Comparison of ENCODE assay signal across 19 cellular contexts in genomic region chr2:75528221-75528977, GRCh38. TPM values are rescaled to one million over a fixed set of nuclear protein-coding genes. Genes with fewer than 3 reads are reported as not detected.
DNase-seq lines count a peak whose midpoint lies in the region; TF ChIP-seq lines count a peak whose summit lies in the region.
"Had no signal": no experiment of that assay in that cellular context is flagged by ENCODE, and none has a peak within 500 bp of the region (broad histone marks: within the 10 kb centered on the region; RNA-seq: fewer than 3 reads in every experiment).

No MANE protein-coding gene starts in this region.

- peak overlapping the region; percentile 20 for H3K4me3 Mint-ChIP-seq in chondrocyte (ENCODE audit: unreplicated experiment)
- no peak overlapping the region for H3K4me3 Mint-ChIP-seq in mesothelial cell of epicardium
- H3K4me3 Mint-ChIP-seq: CD4-positive, alpha-beta T cell; naive thymus-derived CD8-positive, alpha-beta T cell; T-helper 2 cell treated with Interferon-gamma antibody and Interleukin-4, amounts not matched to agents 5 μg/mL and 100 μg/mL, for 36 hours had no signal

- peaks cover 8 to 19% of the 10 kb centered on the region in 2 experiments; a peak in 3 of 4 replicates for H3K4me1 ChIP-seq in SK-N-SH (ENCODE audit: control insufficient read depth in 1 of 2, insufficient read depth in 2 of 2, low read depth in 1 of 2, low read length in 1 of 2)
- H3K4me1 ChIP-seq: left lung, tibial artery had no signal

- TF ChIP-seq CTCF in chondrocyte (IDR thresholded peaks at IDR 0.05) = no peak
- no peak for TF ChIP-seq CTCF in mesothelial cell of epicardium (IDR thresholded peaks at IDR 0.05; ENCODE audit: unreplicated experiment)
- TF ChIP-seq CTCF in SK-N-SH (IDR thresholded peaks at IDR 0.05) = no peak

- peaks cover 11% of the 10 kb centered on the region for H3F3A ChIP-seq in SK-N-SH (replicated peaks; ENCODE audit: insufficient read depth)

- no peak for TF ChIP-seq RAD21 in SK-N-SH (IDR thresholded peaks at IDR 0.05; ENCODE audit: low read length)

- no peak overlapping the region for H2AFZ ChIP-seq in SK-N-SH (ENCODE audit: low read depth)

- no peaks in the 10 kb centered on the region for H3K9me3 ChIP-seq in SK-N-SH
- H3K9me3 ChIP-seq: left lung, tibial artery had no signal

- H3K4me1 Mint-ChIP-seq in chondrocyte (ENCODE audit: low read depth) (peaks cover 43% of the 10 kb centered on the region), mesothelial cell of epicardium (peaks cover 19% of the 10 kb centered on the region)
- H3K4me1 Mint-ChIP-seq: naive thymus-derived CD8-positive, alpha-beta T cell had no signal

- H3K36me3 Mint-ChIP-seq in chondrocyte (ENCODE audit: low read depth) = no peaks in the 10 kb centered on the region
- no peaks in the 10 kb centered on the region for H3K36me3 Mint-ChIP-seq in mesothelial cell of epicardium
- H3K36me3 Mint-ChIP-seq: naive thymus-derived CD8-positive, alpha-beta T cell had no signal

- CTCF ChIA-PET in SK-N-SH (lab: Yijun Ruan, JAX) = interaction anchor here (2.3 to 2.8 kb wide), 2 partner anchors 63 to 100 kb away, joined by 6 to 9 read pairs; no protein-coding TSS in a partner anchor

- peak; percentile 57 for DNase-seq in GM04504 (ENCODE audit: low read depth)
- peak; percentile 73 for DNase-seq in NCI-H146 treated with DMSO at 0.1 percent for 48 hours (lab: John Stamatoyannopoulos, UW; ENCODE audit: unreplicated experiment)
- DNase-seq in chondrocyte (ENCODE audit: low spot score) = peak; percentile 83
- no peak for DNase-seq in mesothelial cell of epicardium (ENCODE audit: low spot score in 2 of 2, unreplicated experiment in 2 of 2)
- DNase-seq in stimulated activated CD4-positive, alpha-beta T cell treated with anti-CD3 and anti-CD28 coated beads, Interleukin-4, amount 100 ng/mL, for 4 hours = no peak
- DNase-seq in SK-N-SH = no peak
- no peak for DNase-seq in DMS53 (lab: John Stamatoyannopoulos, UW)
- no peak for DNase-seq in effector CD8-positive, alpha-beta T cell (lab: John Stamatoyannopoulos, UW)
- DNase-seq: activated CD4-positive, alpha-beta T cell treated with anti-CD3 and anti-CD28 coated beads for 4 hours; CD4-positive, alpha-beta T cell; KG1; left lung; naive thymus-derived CD8-positive, alpha-beta T cell; NCI-H1694; NCI-H774; retina; stimulated activated CD4-positive, alpha-beta T cell treated with anti-CD3 and anti-CD28 coated beads, Interleukin-1b, Interleukin-23, amount 100 ng/mL, for 48 hours; tibial artery had no signal

- no peak overlapping the region; a peak in 1 of 4 replicates for H3K4me3 ChIP-seq in SK-N-SH (ENCODE audit: low read depth in 2 of 2, low read length in 1 of 2)
- H3K4me3 ChIP-seq: left lung, tibial artery had no signal

- H3K27ac Mint-ChIP-seq in chondrocyte (ENCODE audit: unreplicated experiment) = peak overlapping the region; percentile 81
- H3K27ac Mint-ChIP-seq in mesothelial cell of epicardium = peak overlapping the region; percentile 22
- H3K27ac Mint-ChIP-seq: CD4-positive, alpha-beta T cell; naive thymus-derived CD8-positive, alpha-beta T cell; T-helper 2 cell treated with Interferon-gamma antibody and Interleukin-4, amounts not matched to agents 5 μg/mL and 100 μg/mL, for 36 hours had no signal

- H3K9ac ChIP-seq in SK-N-SH = no peak overlapping the region

- H3K79me2 ChIP-seq in SK-N-SH (ENCODE audit: insufficient read depth) = peaks cover 98% of the 10 kb centered on the region

- peaks cover 97% of the 10 kb centered on the region for H4K20me1 ChIP-seq in SK-N-SH (ENCODE audit: insufficient read depth)

- no peaks in the 10 kb centered on the region for H3K27me3 ChIP-seq in SK-N-SH (ENCODE audit: insufficient read depth)
- H3K27me3 ChIP-seq: left lung had no signal

- H3K9me3 Mint-ChIP-seq in chondrocyte (ENCODE audit: low read depth) = no peaks in the 10 kb centered on the region
- H3K9me3 Mint-ChIP-seq in mesothelial cell of epicardium = no peaks in the 10 kb centered on the region
- H3K9me3 Mint-ChIP-seq: CD4-positive, alpha-beta T cell; naive thymus-derived CD8-positive, alpha-beta T cell; T-helper 2 cell treated with Interferon-gamma antibody and Interleukin-4, amounts not matched to agents 5 μg/mL and 100 μg/mL, for 36 hours had no signal

- no peaks in the 10 kb centered on the region for H3K27me3 Mint-ChIP-seq in chondrocyte (ENCODE audit: low read depth)
- peaks cover 12% of the 10 kb centered on the region for H3K27me3 Mint-ChIP-seq in mesothelial cell of epicardium (ENCODE audit: low read depth)

- peaks cover 4 to 34% of the 10 kb centered on the region in 2 experiments for H3K36me3 ChIP-seq in SK-N-SH (replicated peaks in 1 of 2; ENCODE audit: control insufficient read depth in 1 of 2, insufficient read depth in 2 of 2, low read length in 1 of 2)
- H3K36me3 ChIP-seq: left lung, tibial artery had no signal

- WGBS in SK-N-SH (ENCODE audit: low lambda C conversion rate) = 40% methylated on average over 3 of the region's 5 CpGs

- H3K4me2 ChIP-seq in SK-N-SH = no peak overlapping the region

- H3K27ac ChIP-seq in SK-N-SH (ENCODE audit: low read depth in 2 of 2, low read length in 1 of 2) = no peak overlapping the region
- H3K27ac ChIP-seq: left lung, tibial artery had no signal

- no peaks in the 10 kb centered on the region for H3K9me2 ChIP-seq in SK-N-SH

- TF ChIP-seq EP300 in SK-N-SH (IDR thresholded peaks at IDR 0.05; ENCODE audit: borderline replicate concordance in 1 of 2, low read depth in 1 of 2, low read length in 1 of 2) = no peak

- POLR2A ChIA-PET in SK-N-SH (lab: Yijun Ruan, JAX) = no interaction called here

TF ChIP-seq in SK-N-SH, 30 proteins besides CTCF, POLR2A, EP300 and RAD21:
- TF ChIP-seq GATA2 (CRISPR knock-in tag; IDR thresholded peaks at IDR 0.05) (no peak), SMC3 (IDR thresholded peaks at IDR 0.05; ENCODE audit: low read depth, low read length) (no peak), REST (IDR thresholded peaks at IDR 0.05; ENCODE audit: low read depth, low read length) (no peak)

RNA-seq across cellular contexts. Expression of gene EVA1A, which starts 32.3 kb away (rescaled TPM):
- total RNA-seq in chondrocyte = 19.8 to 27.3 TPM (median 20.9 TPM) in 3 replicates
- total RNA-seq in mesothelial cell of epicardium = 9.3 to 12.0 TPM (median 11.5 TPM) in 3 replicates
- polyA plus RNA-seq in SK-N-SH (2012; rRNA removed) = 79.0 and 93.0 TPM in 2 replicates
- 54.3 and 67.8 TPM in 2 replicates for polyA plus RNA-seq in SK-N-SH (2012; cell fraction: cytosol; rRNA removed)
- 76.0 and 133 TPM in 2 replicates for polyA plus RNA-seq in SK-N-SH (2012; cell fraction: nucleus; rRNA removed)
- total RNA-seq: CD4-positive, alpha-beta T cell; naive thymus-derived CD8-positive, alpha-beta T cell had no signal

Comparison
In these comparisons a context has a peak if more than half of its experiments do, and no peak if none do; other contexts are left out.
1. DNase-seq: peak in GM04504 (single experiment), NCI-H146 treated with DMSO at 0.1 percent for 48 hours (single experiment) and chondrocyte (single experiment); none in mesothelial cell of epicardium (0 of 2), stimulated activated CD4-positive, alpha-beta T cell treated with anti-CD3 and anti-CD28 coated beads, Interleukin-4, amount 100 ng/mL, for 4 hours (0 of 2), SK-N-SH (single experiment), DMS53 (single experiment) and effector CD8-positive, alpha-beta T cell (single experiment).